In genomic region chr12:49256274-49256637, GRCh38 we compare ENCODE assay signal across 1 cellular context.
TF ChIP-seq lines count a peak whose summit lies in the region.

No MANE protein-coding gene starts in this region.

TF ChIP-seq in HepG2, 621 proteins besides CTCF, POLR2A, EP300 and RAD21 (continued from another document):
- TF ChIP-seq AHDC1 (CRISPR knock-in tag; IDR thresholded peaks at IDR 0.05; ENCODE audit: borderline replicate concordance) (0 out of 2 replicates have a peak, but pooled peaks have one; percentile 6), CEBPG (CRISPR knock-in tag; IDR thresholded peaks at IDR 0.05) (no peak), KLF9 (CRISPR knock-in tag; IDR thresholded peaks at IDR 0.05; ENCODE audit: low read depth) (no peak), SMYD3 (CRISPR knock-in tag; IDR thresholded peaks at IDR 0.05) (no peak), TRIM22 (IDR thresholded peaks at IDR 0.05) (no peak), GABPA (IDR thresholded peaks at IDR 0.05; ENCODE audit: low read depth, low read length) (no peak), GABPA (CRISPR knock-in tag; IDR thresholded peaks at IDR 0.05; ENCODE audit: low read depth) (no peak), NFYC (CRISPR knock-in tag; IDR thresholded peaks at IDR 0.05) (no peak), ZNF629 (CRISPR knock-in tag; conservative IDR thresholded peaks at IDR 0.05) (no peak), ZNF296 (CRISPR knock-in tag; conservative IDR thresholded peaks at IDR 0.05) (no peak), AKAP8 (CRISPR knock-in tag; IDR thresholded peaks at IDR 0.05) (no peak), KAT7 (CRISPR knock-in tag; IDR thresholded peaks at IDR 0.05; ENCODE audit: borderline replicate concordance) (0 out of 2 replicates have a peak, but pooled peaks have one; percentile 4), ZNF510 (CRISPR knock-in tag; IDR thresholded peaks at IDR 0.05; ENCODE audit: low read depth) (no peak), ZNF224 (CRISPR knock-in tag; IDR thresholded peaks at IDR 0.05) (no peak), HDAC1 (CRISPR knock-in tag; IDR thresholded peaks at IDR 0.05) (no peak), ISL2 (CRISPR knock-in tag; IDR thresholded peaks at IDR 0.05) (no peak), MBD4 (IDR thresholded peaks at IDR 0.05; ENCODE audit: borderline replicate concordance, low read length) (no peak), ETV6 (CRISPR knock-in tag; conservative IDR thresholded peaks at IDR 0.05) (no peak), HNRNPL (IDR thresholded peaks at IDR 0.05; ENCODE audit: low read depth, low read length) (no peak), ZSCAN20 (CRISPR knock-in tag; IDR thresholded peaks at IDR 0.05; ENCODE audit: borderline replicate concordance) (0 out of 2 replicates have a peak, but pooled peaks have one; percentile 7), STAG1 (CRISPR knock-in tag; IDR thresholded peaks at IDR 0.05) (no peak), ZSCAN9 (CRISPR knock-in tag; IDR thresholded peaks at IDR 0.05; ENCODE audit: borderline replicate concordance) (no peak), PHF21A (CRISPR knock-in tag; IDR thresholded peaks at IDR 0.05) (no peak), IRX3 (CRISPR knock-in tag; IDR thresholded peaks at IDR 0.05; ENCODE audit: borderline replicate concordance, low read depth) (no peak), ZNF747 (CRISPR knock-in tag; IDR thresholded peaks at IDR 0.05; ENCODE audit: borderline replicate concordance) (no peak), NBN (conservative IDR thresholded peaks at IDR 0.05) (no peak), FOXA3 (CRISPR knock-in tag; IDR thresholded peaks at IDR 0.05) (no peak), DR1 (CRISPR knock-in tag; IDR thresholded peaks at IDR 0.05) (no peak), ONECUT2 (CRISPR knock-in tag; IDR thresholded peaks at IDR 0.05) (no peak), ARNTL (CRISPR knock-in tag; IDR thresholded peaks at IDR 0.05) (no peak), ZNF800 (CRISPR knock-in tag; IDR thresholded peaks at IDR 0.05) (no peak), ZNF264 (CRISPR knock-in tag; IDR thresholded peaks at IDR 0.05) (0 out of 2 replicates have a peak, but pooled peaks have one; percentile 1), ZSCAN12 (CRISPR knock-in tag; IDR thresholded peaks at IDR 0.05) (no peak), MEIS1 (CRISPR knock-in tag; IDR thresholded peaks at IDR 0.05; ENCODE audit: borderline replicate concordance) (no peak), CENPX (CRISPR knock-in tag; IDR thresholded peaks at IDR 0.05) (no peak), HOXA7 (CRISPR knock-in tag; IDR thresholded peaks at IDR 0.05) (no peak)
